Comparison of ENCODE assay signal across 10 cellular contexts in genomic region chr19:5103061-5103701, GRCh38.
DNase-seq lines count a peak whose midpoint lies in the region; FAIRE-seq and TF ChIP-seq lines count a peak whose summit lies in the region.
"Had no signal": no experiment of that assay in that cellular context is flagged by ENCODE, and none has a peak within 500 bp of the region (broad histone marks: within the 10 kb centered on the region; RNA-seq: fewer than 3 reads in every experiment).

No MANE protein-coding gene starts in this region.

- H3K4me3 ChIP-seq in kidney (ENCODE audit: low read length in 2 of 2) (no peak overlapping the region), tibial artery (peak overlapping the region in 1 of 2 donors; percentile 19)
- H3K4me3 ChIP-seq: lung had no signal

- no peaks in the 10 kb centered on the region for H3K27me3 ChIP-seq in tibial artery

- H3K9me3 ChIP-seq in kidney (ENCODE audit: control insufficient read depth in 1 of 2, low read length in 2 of 2) (peaks cover 5 to 10% of the 10 kb centered on the region in 2 donors), tibial artery (peaks cover 8 to 20% (median 20%) of the 10 kb centered on the region in 3 donors)

- DNase-seq in NCI-H2196 (lab: John Stamatoyannopoulos, UW; ENCODE audit: unreplicated experiment) (peak; percentile 76), cerebellar cortex (ENCODE audit: low spot score) (peak; percentile 74), kidney (no peak), tibial artery (peak; percentile 45 to 90), 8988T (no peak), AML-193 (lab: John Stamatoyannopoulos, UW) (no peak)
- no peak for DNase-seq in activated naive CD4-positive, alpha-beta T cell (lab: John Stamatoyannopoulos, UW)
- DNase-seq: effector CD4-positive, alpha-beta T cell; SIG-M5 had no signal

- H3K36me3 ChIP-seq in kidney (ENCODE audit: control insufficient read depth in 1 of 2, insufficient read depth in 2 of 2, low read length in 2 of 2) (peaks cover 0 to 2% of the 10 kb centered on the region in 2 donors), tibial artery (peaks cover 20 to 45% (median 28%) of the 10 kb centered on the region in 3 donors)

- peak overlapping the region; percentile 9 to 26 for H3K27ac ChIP-seq in kidney (ENCODE audit: low read depth in 2 of 2, low read length in 2 of 2)
- peak overlapping the region; percentile 70 to 83 for H3K27ac ChIP-seq in tibial artery

- TF ChIP-seq CTCF in kidney (IDR thresholded peaks at IDR 0.05; ENCODE audit: borderline replicate concordance, extremely low read depth, insufficient read depth): no peak
- no peak for TF ChIP-seq CTCF in tibial artery (IDR thresholded peaks at IDR 0.05)

- no peak for FAIRE-seq in kidney (lab: Jason Lieb, UNC)

- H3K9ac ChIP-seq in kidney (ENCODE audit: low read length in 2 of 2): no peak overlapping the region

- H3K4me1 ChIP-seq in kidney (ENCODE audit: control insufficient read depth in 1 of 2, insufficient read depth in 1 of 2, low read depth in 1 of 2, low read length in 2 of 2) (peaks cover 13 to 20% of the 10 kb centered on the region in 2 donors), tibial artery (peaks cover 0 to 50% (median 31%) of the 10 kb centered on the region in 4 donors)

- intact Hi-C loops in kidney (cut with DNase I) (no loop called here), tibial artery (cut with DNase I; ENCODE audit: low total_unique reads) (no loop called here)

Comparison
In these comparisons a context has a peak if more than half of its experiments do, and no peak if none do; other contexts are left out.
1. DNase-seq: peak in NCI-H2196 (single experiment), cerebellar cortex (single experiment) and tibial artery (2 of 2); none in kidney (single experiment), 8988T (single experiment), AML-193 (0 of 2) and activated naive CD4-positive, alpha-beta T cell (0 of 4).